8 cellular contexts compared by ENCODE assay signal in genomic region chr1:156160000-156160743, GRCh38.
DNase-seq lines count a peak whose midpoint lies in the region; ATAC-seq and TF ChIP-seq lines count a peak whose summit lies in the region.

No MANE protein-coding gene starts in this region.

- TF ChIP-seq POLR2A in GM18505 (IDR thresholded peaks at IDR 0.05; ENCODE audit: borderline replicate concordance, extremely low read depth, insufficient read depth, insufficient read length) = no peak

- DNase-seq in NT2/D1 (ENCODE audit: low read depth, low spot score) (no peak), astrocyte of the spinal cord (ENCODE audit: low read depth, low spot score) (no peak), pons (ENCODE audit: low spot score) (no peak)
- DNase-seq in stimulated activated effector memory CD8-positive, alpha-beta T cell treated with anti-CD3 and anti-CD28 coated beads, Interleukin-12 subunit alpha, Interleukin-12 subunit beta, amount 100 ng/mL, for 72 hours (ENCODE audit: low spot score in 2 of 2) = no peak

- H3K4me3 Mint-ChIP-seq in stimulated activated effector memory CD8-positive, alpha-beta T cell treated with anti-CD3 and anti-CD28 coated beads, Interleukin-12 subunit alpha, Interleukin-12 subunit beta, amount 100 ng/mL, for 72 hours = peak overlapping the region; percentile 81

- H3K27me3 ChIP-seq in NT2/D1 (ENCODE audit: insufficient read depth, insufficient read length) = no peaks in the 10 kb centered on the region
- H3K27me3 ChIP-seq in iPS-20b (ENCODE audit: insufficient read depth, low read length) = no peaks in the 10 kb centered on the region

- TF ChIP-seq CTCF in astrocyte of the spinal cord (IDR thresholded peaks at IDR 0.05; ENCODE audit: low read depth, low read length) = no peak

- H3K27ac Mint-ChIP-seq in stimulated activated effector memory CD8-positive, alpha-beta T cell treated with anti-CD3 and anti-CD28 coated beads, Interleukin-12 subunit alpha, Interleukin-12 subunit beta, amount 100 ng/mL, for 72 hours = peak overlapping the region; percentile 96

- H3K36me3 ChIP-seq in NT2/D1 (ENCODE audit: insufficient read depth, insufficient read length, low read length) = no peaks in the 10 kb centered on the region
- no peaks in the 10 kb centered on the region for H3K36me3 ChIP-seq in iPS-20b (ENCODE audit: insufficient read depth, low read depth, low read length)

- H3K9me3 ChIP-seq in NT2/D1 (ENCODE audit: insufficient read depth, low read length) (no peaks in the 10 kb centered on the region), iPS-20b (ENCODE audit: insufficient read depth, low read depth, low read length) (no peaks in the 10 kb centered on the region)

- peaks cover 85% of the 10 kb centered on the region for H3K36me3 Mint-ChIP-seq in stimulated activated effector memory CD8-positive, alpha-beta T cell treated with anti-CD3 and anti-CD28 coated beads, Interleukin-12 subunit alpha, Interleukin-12 subunit beta, amount 100 ng/mL, for 72 hours

- peaks cover 75% of the 10 kb centered on the region for H3K4me1 Mint-ChIP-seq in stimulated activated effector memory CD8-positive, alpha-beta T cell treated with anti-CD3 and anti-CD28 coated beads, Interleukin-12 subunit alpha, Interleukin-12 subunit beta, amount 100 ng/mL, for 72 hours

- in situ Hi-C loops in astrocyte of the spinal cord (cut with HindIII; ENCODE audit: low sequenced_read_pairs) = no loop called here

- ATAC-seq in stimulated activated effector memory CD8-positive, alpha-beta T cell treated with anti-CD3 and anti-CD28 coated beads, Interleukin-12 subunit alpha, Interleukin-12 subunit beta, amount 100 ng/mL, for 72 hours = no peak
- ATAC-seq in GM18505 (IDR thresholded peaks at IDR 0.05; ENCODE audit: unreplicated experiment) (no peak), GM21723 (IDR thresholded peaks at IDR 0.05; ENCODE audit: unreplicated experiment) (no peak), GM21367 (IDR thresholded peaks at IDR 0.05; ENCODE audit: unreplicated experiment) (no peak)

- peak overlapping the region; percentile 43 for H3K4me3 ChIP-seq in NT2/D1 (ENCODE audit: insufficient read length, low read depth)
- peak overlapping the region; percentile 32 for H3K4me3 ChIP-seq in astrocyte of the spinal cord (ENCODE audit: low read depth, low read length)
- H3K4me3 ChIP-seq in iPS-20b (ENCODE audit: low read length) = peak overlapping the region; percentile 72

- H3K4me1 ChIP-seq in NT2/D1 (ENCODE audit: insufficient read depth, insufficient read length) (peaks cover 32% of the 10 kb centered on the region), iPS-20b (ENCODE audit: insufficient read depth, low read length) (peaks cover 10% of the 10 kb centered on the region)

- H3K27ac ChIP-seq in iPS-20b (ENCODE audit: low read length) = no peak overlapping the region

- H3K9me3 Mint-ChIP-seq in stimulated activated effector memory CD8-positive, alpha-beta T cell treated with anti-CD3 and anti-CD28 coated beads, Interleukin-12 subunit alpha, Interleukin-12 subunit beta, amount 100 ng/mL, for 72 hours = no peaks in the 10 kb centered on the region

- H3K9ac ChIP-seq in NT2/D1 (ENCODE audit: insufficient read length, low read depth) = peak overlapping the region; percentile 81
- peak overlapping the region; percentile 66; the same call in 1 of the 2 replicates for H3K9ac ChIP-seq in iPS-20b (ENCODE audit: low read depth, low read length)
